ENCODE assay signal across 8 cellular contexts in genomic region chr6:40328376-40328987, GRCh38.
A peak's percentile ranks its signal among the peaks of the same experiment; 100 is the strongest.
DNase-seq lines count a peak whose midpoint lies in the region; ATAC-seq and TF ChIP-seq lines count a peak whose summit lies in the region.

No MANE protein-coding gene starts in this region.

- no peaks in the 10 kb centered on the region for H3K9me3 ChIP-seq in right lobe of liver
- H3K9me3 ChIP-seq in upper lobe of left lung = no peaks in the 10 kb centered on the region

- H3K4me1 ChIP-seq in right lobe of liver (no peaks in the 10 kb centered on the region), upper lobe of left lung (no peaks in the 10 kb centered on the region)

- TF ChIP-seq CTCF in astrocyte of the spinal cord (IDR thresholded peaks at IDR 0.05; ENCODE audit: low read depth, low read length) (peak; percentile 37), right lobe of liver (IDR thresholded peaks at IDR 0.05) (peak; percentile 78 to 90 (median 86)), upper lobe of left lung (IDR thresholded peaks at IDR 0.05) (peak; percentile 39 to 82 (median 58))

- no peaks in the 10 kb centered on the region for H3K27me3 ChIP-seq in right lobe of liver
- no peaks in the 10 kb centered on the region for H3K27me3 ChIP-seq in upper lobe of left lung

- H3K4me3 ChIP-seq in astrocyte of the spinal cord (ENCODE audit: low read depth, low read length) = no peak overlapping the region
- H3K4me3 ChIP-seq in right lobe of liver = no peak overlapping the region
- H3K4me3 ChIP-seq in upper lobe of left lung = no peak overlapping the region

- in situ Hi-C loops in astrocyte of the spinal cord (cut with HindIII; ENCODE audit: low sequenced_read_pairs) = no loop called here

- TF ChIP-seq POLR2A in right lobe of liver (IDR thresholded peaks at IDR 0.05) (no peak), upper lobe of left lung (IDR thresholded peaks at IDR 0.05) (no peak)

- H3K36me3 ChIP-seq in right lobe of liver (no peaks in the 10 kb centered on the region), upper lobe of left lung (no peaks in the 10 kb centered on the region)

- intact Hi-C loops in Right ventricle myocardium superior (cut with DNase I) = loop anchor here (10.0 kb wide), 2 partner anchors 256 to 496 kb away; partner anchors contain the start of gene LRFN2
- intact Hi-C loops in cardiac septum (cut with DNase I) = loop anchor here (10.0 kb wide), 1 partner anchor 266 kb away; no protein-coding TSS in a partner anchor
- intact Hi-C loops in right lobe of liver (cut with DNase I) = loop anchor here in 1 of 2 donors (5.0 kb wide), 1 partner anchor 259 kb away; the partner anchor contains the start of gene LRFN2

- WGBS in right lobe of liver (ENCODE audit: insufficient coverage, low coverage, low lambda C conversion rate, missing lambda C conversion rate) = 5% methylated on average over 7 of the region's 12 CpGs
- WGBS in upper lobe of left lung, 2 donors = 39 to 41% methylated on average over 9 to 12 of the region's 12 CpGs

- TF ChIP-seq EP300 in upper lobe of left lung (IDR thresholded peaks at IDR 0.05) = no peak

- ATAC-seq in Right ventricle myocardium superior (ENCODE audit: poor library complexity) (peak; percentile 71), right lobe of liver (peak; percentile 91 to 97 (median 92)), upper lobe of left lung (ENCODE audit: low FRiP score in 2 of 2) (peak in 1 of 2 donors; percentile 60), HG02884 (IDR thresholded peaks at IDR 0.05; ENCODE audit: unreplicated experiment) (no peak)

- DNase-seq in Right ventricle myocardium superior (no peak), cardiac septum (ENCODE audit: low spot score) (no peak), NCI-H774 (lab: John Stamatoyannopoulos, UW) (peak; percentile 33), astrocyte of the spinal cord (ENCODE audit: low read depth, low spot score) (no peak), right lobe of liver (peak in 2 of 3 donors; percentile 58 to 69), upper lobe of left lung (peak; percentile 46 to 73), dedifferentiated amniotic fluid mesenchymal stem cell (ENCODE audit: extremely low spot score) (no peak)

- H3K27ac ChIP-seq in right lobe of liver = no peak overlapping the region
- H3K27ac ChIP-seq in upper lobe of left lung = no peak overlapping the region

Comparison
In these comparisons a context has a peak if more than half of its experiments do, and no peak if none do; other contexts are left out.
1. DNase-seq: peak in NCI-H774 (single experiment), right lobe of liver (2 of 3) and upper lobe of left lung (2 of 2); none in Right ventricle myocardium superior (single experiment), cardiac septum (single experiment), astrocyte of the spinal cord (single experiment) and dedifferentiated amniotic fluid mesenchymal stem cell (single experiment).
2. Peak in every context shown above with its lines, with median percentiles within 50 percentile points of each other: CTCF ChIP-seq.